ENCODE assay signal across 3 cellular contexts in the genomic region with DNA sequence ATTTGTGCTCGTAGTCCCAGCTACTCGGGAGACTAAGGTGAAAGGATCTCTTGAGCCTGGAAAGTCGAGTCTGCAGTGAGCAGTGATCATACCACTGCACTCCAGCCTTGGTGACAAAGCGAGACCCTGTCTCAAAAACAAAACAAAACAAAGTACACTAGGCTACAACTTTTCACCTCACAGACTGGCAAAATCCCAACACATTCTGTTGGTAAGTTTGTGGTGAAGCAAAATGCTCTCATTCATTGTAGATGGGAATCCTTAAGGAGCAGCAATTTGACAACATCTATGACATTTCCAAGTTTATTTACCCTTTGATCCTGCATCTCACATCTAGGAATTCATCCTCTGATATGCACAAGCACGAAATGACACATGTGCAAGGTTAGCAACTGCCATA.
TF ChIP-seq lines count a peak whose summit lies in the region.

No MANE protein-coding gene starts in this region.

TF ChIP-seq in HepG2, 621 proteins besides CTCF, POLR2A, EP300 and RAD21:
- no peak for TF ChIP-seq DRAP1 (CRISPR knock-in tag; IDR thresholded peaks at IDR 0.05)
- TF ChIP-seq, protein P1, sequence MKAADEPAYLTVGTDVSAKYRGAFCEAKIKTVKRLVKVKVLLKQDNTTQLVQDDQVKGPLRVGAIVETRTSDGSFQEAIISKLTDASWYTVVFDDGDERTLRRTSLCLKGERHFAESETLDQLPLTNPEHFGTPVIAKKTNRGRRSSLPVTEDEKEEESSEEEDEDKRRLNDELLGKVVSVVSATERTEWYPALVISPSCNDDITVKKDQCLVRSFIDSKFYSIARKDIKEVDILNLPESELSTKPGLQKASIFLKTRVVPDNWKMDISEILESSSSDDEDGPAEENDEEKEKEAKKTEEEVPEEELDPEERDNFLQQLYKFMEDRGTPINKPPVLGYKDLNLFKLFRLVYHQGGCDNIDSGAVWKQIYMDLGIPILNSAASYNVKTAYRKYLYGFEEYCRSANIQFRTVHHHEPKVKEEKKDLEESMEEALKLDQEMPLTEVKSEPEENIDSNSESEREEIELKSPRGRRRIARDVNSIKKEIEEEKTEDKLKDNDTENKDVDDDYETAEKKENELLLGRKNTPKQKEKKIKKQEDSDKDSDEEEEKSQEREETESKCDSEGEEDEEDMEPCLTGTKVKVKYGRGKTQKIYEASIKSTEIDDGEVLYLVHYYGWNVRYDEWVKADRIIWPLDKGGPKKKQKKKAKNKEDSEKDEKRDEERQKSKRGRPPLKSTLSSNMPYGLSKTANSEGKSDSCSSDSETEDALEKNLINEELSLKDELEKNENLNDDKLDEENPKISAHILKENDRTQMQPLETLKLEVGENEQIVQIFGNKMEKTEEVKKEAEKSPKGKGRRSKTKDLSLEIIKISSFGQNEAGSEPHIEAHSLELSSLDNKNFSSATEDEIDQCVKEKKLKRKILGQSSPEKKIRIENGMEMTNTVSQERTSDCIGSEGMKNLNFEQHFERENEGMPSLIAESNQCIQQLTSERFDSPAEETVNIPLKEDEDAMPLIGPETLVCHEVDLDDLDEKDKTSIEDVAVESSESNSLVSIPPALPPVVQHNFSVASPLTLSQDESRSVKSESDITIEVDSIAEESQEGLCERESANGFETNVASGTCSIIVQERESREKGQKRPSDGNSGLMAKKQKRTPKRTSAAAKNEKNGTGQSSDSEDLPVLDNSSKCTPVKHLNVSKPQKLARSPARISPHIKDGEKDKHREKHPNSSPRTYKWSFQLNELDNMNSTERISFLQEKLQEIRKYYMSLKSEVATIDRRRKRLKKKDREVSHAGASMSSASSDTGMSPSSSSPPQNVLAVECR (CRISPR knock-in tag; IDR thresholded peaks at IDR 0.05; ENCODE audit: borderline replicate concordance), result no peak
- TF ChIP-seq JUN (CRISPR knock-in tag; IDR thresholded peaks at IDR 0.05), result no peak
- TF ChIP-seq MLX (CRISPR knock-in tag; IDR thresholded peaks at IDR 0.05), result no peak
- no peak for TF ChIP-seq RFX3 (CRISPR knock-in tag; IDR thresholded peaks at IDR 0.05)
- TF ChIP-seq ZNF784 (CRISPR knock-in tag; IDR thresholded peaks at IDR 0.05; ENCODE audit: borderline replicate concordance), result no peak
- TF ChIP-seq, protein P2, sequence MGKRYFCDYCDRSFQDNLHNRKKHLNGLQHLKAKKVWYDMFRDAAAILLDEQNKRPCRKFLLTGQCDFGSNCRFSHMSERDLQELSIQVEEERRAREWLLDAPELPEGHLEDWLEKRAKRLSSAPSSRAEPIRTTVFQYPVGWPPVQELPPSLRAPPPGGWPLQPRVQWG (CRISPR knock-in tag; IDR thresholded peaks at IDR 0.05; ENCODE audit: borderline replicate concordance, low read depth), result no peak
- no peak for TF ChIP-seq KMT2B (CRISPR knock-in tag; IDR thresholded peaks at IDR 0.05)
- TF ChIP-seq ZNF724P (CRISPR knock-in tag; IDR thresholded peaks at IDR 0.05; ENCODE audit: borderline replicate concordance), result no peak
- TF ChIP-seq SETDB1 (CRISPR knock-in tag; IDR thresholded peaks at IDR 0.05; ENCODE audit: borderline replicate concordance), result no peak

TF ChIP-seq in H1, 55 proteins besides CTCF, POLR2A, EP300 and RAD21:
- TF ChIP-seq PHF8 (conservative IDR thresholded peaks at IDR 0.05; ENCODE audit: low read depth, low read length) (no peak), GTF2F1 (IDR thresholded peaks at IDR 0.05; ENCODE audit: borderline replicate concordance, low read depth, low read length) (no peak), CEBPB (IDR thresholded peaks at IDR 0.05; ENCODE audit: low read depth, low read length) (no peak), SIRT6 (IDR thresholded peaks at IDR 0.05; ENCODE audit: low read length) (no peak), KDM4A (IDR thresholded peaks at IDR 0.05; ENCODE audit: low read depth, low read length, severe bottlenecking) (no peak), SAP30 (IDR thresholded peaks at IDR 0.05; ENCODE audit: insufficient read depth, insufficient replicate concordance, low read length) (no peak), SRF (IDR thresholded peaks at IDR 0.05; ENCODE audit: low read depth, low read length) (no peak), NANOG (IDR thresholded peaks at IDR 0.05; ENCODE audit: insufficient read depth, low read depth, low read length, poor library complexity, severe bottlenecking) (no peak)
- TF ChIP-seq, protein P3, sequence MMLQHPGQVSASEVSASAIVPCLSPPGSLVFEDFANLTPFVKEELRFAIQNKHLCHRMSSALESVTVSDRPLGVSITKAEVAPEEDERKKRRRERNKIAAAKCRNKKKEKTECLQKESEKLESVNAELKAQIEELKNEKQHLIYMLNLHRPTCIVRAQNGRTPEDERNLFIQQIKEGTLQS (IDR thresholded peaks at IDR 0.05; ENCODE audit: insufficient read depth, low read depth, low read length), result no peak
TF ChIP-seq in H1: peak in this region for 0.

TF ChIP-seq in SK-N-SH treated with all-trans-retinoic acid at 6 μM for 48 hours, 23 proteins besides CTCF, POLR2A, EP300 and RAD21:
- TF ChIP-seq PPARA (CRISPR knock-in tag; IDR thresholded peaks at IDR 0.05; ENCODE audit: borderline replicate concordance) (no peak), ZNF8 (CRISPR knock-in tag; IDR thresholded peaks at IDR 0.05) (no peak), TSHZ2 (CRISPR knock-in tag; IDR thresholded peaks at IDR 0.05) (no peak), ZNF565 (CRISPR knock-in tag; conservative IDR thresholded peaks at IDR 0.05; ENCODE audit: low read depth) (no peak), ARNTL (CRISPR knock-in tag; IDR thresholded peaks at IDR 0.05; ENCODE audit: borderline replicate concordance, low read depth) (no peak), ZNF70 (CRISPR knock-in tag; IDR thresholded peaks at IDR 0.05) (no peak), CSDC2 (CRISPR knock-in tag; IDR thresholded peaks at IDR 0.05) (no peak), TCF4 (CRISPR knock-in tag; IDR thresholded peaks at IDR 0.05; ENCODE audit: borderline replicate concordance) (no peak), BACH2 (CRISPR knock-in tag; IDR thresholded peaks at IDR 0.05; ENCODE audit: borderline replicate concordance) (no peak), GLIS3 (CRISPR knock-in tag; IDR thresholded peaks at IDR 0.05) (no peak), RARB (CRISPR knock-in tag; IDR thresholded peaks at IDR 0.05) (no peak), ZFP30 (CRISPR knock-in tag; IDR thresholded peaks at IDR 0.05) (no peak), SNAI2 (CRISPR knock-in tag; IDR thresholded peaks at IDR 0.05) (no peak), OSR1 (CRISPR knock-in tag; IDR thresholded peaks at IDR 0.05) (no peak), TOX (CRISPR knock-in tag; IDR thresholded peaks at IDR 0.05; ENCODE audit: borderline replicate concordance) (no peak), CREB5 (CRISPR knock-in tag; IDR thresholded peaks at IDR 0.05; ENCODE audit: low read depth) (no peak), ZFP3 (CRISPR knock-in tag; IDR thresholded peaks at IDR 0.05) (no peak)
- TF ChIP-seq, protein P4, sequence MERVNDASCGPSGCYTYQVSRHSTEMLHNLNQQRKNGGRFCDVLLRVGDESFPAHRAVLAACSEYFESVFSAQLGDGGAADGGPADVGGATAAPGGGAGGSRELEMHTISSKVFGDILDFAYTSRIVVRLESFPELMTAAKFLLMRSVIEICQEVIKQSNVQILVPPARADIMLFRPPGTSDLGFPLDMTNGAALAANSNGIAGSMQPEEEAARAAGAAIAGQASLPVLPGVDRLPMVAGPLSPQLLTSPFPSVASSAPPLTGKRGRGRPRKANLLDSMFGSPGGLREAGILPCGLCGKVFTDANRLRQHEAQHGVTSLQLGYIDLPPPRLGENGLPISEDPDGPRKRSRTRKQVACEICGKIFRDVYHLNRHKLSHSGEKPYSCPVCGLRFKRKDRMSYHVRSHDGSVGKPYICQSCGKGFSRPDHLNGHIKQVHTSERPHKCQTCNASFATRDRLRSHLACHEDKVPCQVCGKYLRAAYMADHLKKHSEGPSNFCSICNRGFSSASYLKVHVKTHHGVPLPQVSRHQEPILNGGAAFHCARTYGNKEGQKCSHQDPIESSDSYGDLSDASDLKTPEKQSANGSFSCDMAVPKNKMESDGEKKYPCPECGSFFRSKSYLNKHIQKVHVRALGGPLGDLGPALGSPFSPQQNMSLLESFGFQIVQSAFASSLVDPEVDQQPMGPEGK (CRISPR knock-in tag; IDR thresholded peaks at IDR 0.05; ENCODE audit: borderline replicate concordance), result no peak
TF ChIP-seq in SK-N-SH treated with all-trans-retinoic acid at 6 μM for 48 hours: peak in this region for 0.
